Comparison of ENCODE assay signal across 8 cellular contexts in genomic region chr7:18570890-18571478, GRCh38.
DNase-seq lines count a peak whose midpoint lies in the region; ATAC-seq and TF ChIP-seq lines count a peak whose summit lies in the region.

No MANE protein-coding gene starts in this region.

- H3K4me1 ChIP-seq in lung (ENCODE audit: control insufficient read depth in 2 of 2, insufficient read depth in 2 of 2, low read length in 2 of 2) (peaks cover 0 to 2% of the 10 kb centered on the region in 2 donors), colonic mucosa (no peaks in the 10 kb centered on the region)

- in situ Hi-C loops in astrocyte of the spinal cord (cut with HindIII; ENCODE audit: low sequenced_read_pairs): no loop called here

- H3K4me3 ChIP-seq in astrocyte of the spinal cord (ENCODE audit: low read depth, low read length) (no peak overlapping the region), lung (no peak overlapping the region), colonic mucosa (no peak overlapping the region)

- 64 to 76% methylated on average over 3 of the region's 3 CpGs for WGBS in lung, 2 donors

- no peak overlapping the region for H3K27ac ChIP-seq in lung (ENCODE audit: low read depth in 1 of 2, low read length in 1 of 2)
- no peak overlapping the region for H3K27ac ChIP-seq in colonic mucosa

- intact Hi-C loops in colonic mucosa (cut with DNase I): loop anchor here (5.0 kb wide), 1 partner anchor 214 kb away; no protein-coding TSS in a partner anchor

- H3K9me3 ChIP-seq in lung (ENCODE audit: control insufficient read depth in 2 of 2, insufficient read depth in 1 of 2, low read length in 1 of 2): no peaks in the 10 kb centered on the region
- no peaks in the 10 kb centered on the region for H3K9me3 ChIP-seq in colonic mucosa

- H3K27me3 Mint-ChIP-seq in T-helper 2 cell treated with Interferon-gamma antibody and Interleukin-4, amounts not matched to agents 5 μg/mL and 100 μg/mL, for 36 hours (ENCODE audit: low read depth): no peaks in the 10 kb centered on the region

- no peaks in the 10 kb centered on the region for H3K9me3 Mint-ChIP-seq in T-helper 2 cell treated with Interferon-gamma antibody and Interleukin-4, amounts not matched to agents 5 μg/mL and 100 μg/mL, for 36 hours

- H3K4me3 Mint-ChIP-seq in T-helper 2 cell treated with Interferon-gamma antibody and Interleukin-4, amounts not matched to agents 5 μg/mL and 100 μg/mL, for 36 hours: no peak overlapping the region

- H3K36me3 ChIP-seq in lung (ENCODE audit: control insufficient read depth in 2 of 2, insufficient read depth in 2 of 2, low read length in 2 of 2) (no peaks in the 10 kb centered on the region), colonic mucosa (no peaks in the 10 kb centered on the region)

- H3K27me3 ChIP-seq in lung (ENCODE audit: control insufficient read depth, insufficient read depth) (no peaks in the 10 kb centered on the region), colonic mucosa (no peaks in the 10 kb centered on the region)

- no peaks in the 10 kb centered on the region for H3K36me3 Mint-ChIP-seq in T-helper 2 cell treated with Interferon-gamma antibody and Interleukin-4, amounts not matched to agents 5 μg/mL and 100 μg/mL, for 36 hours (ENCODE audit: low read depth)

- H3K27ac Mint-ChIP-seq in T-helper 2 cell treated with Interferon-gamma antibody and Interleukin-4, amounts not matched to agents 5 μg/mL and 100 μg/mL, for 36 hours: no peak overlapping the region

- DNase-seq in Daoy (ENCODE audit: low read depth) (peak; percentile 45), NCI-H1105 treated with DMSO at 0.1 percent for 48 hours (lab: John Stamatoyannopoulos, UW) (peak; percentile 66), astrocyte of the spinal cord (ENCODE audit: low read depth, low spot score) (peak; percentile 71), lung (ENCODE audit: low spot score) (no peak), colonic mucosa (no peak), mesenteric fat pad (ENCODE audit: low spot score) (no peak)
- DNase-seq in T-helper 2 cell treated with Interferon-gamma antibody and Interleukin-4, amounts not matched to agents 5 μg/mL and 100 μg/mL, for 36 hours (ENCODE audit: low spot score): no peak

- no peaks in the 10 kb centered on the region for H3K4me1 Mint-ChIP-seq in T-helper 2 cell treated with Interferon-gamma antibody and Interleukin-4, amounts not matched to agents 5 μg/mL and 100 μg/mL, for 36 hours (ENCODE audit: low read depth)

- ATAC-seq in lung (ENCODE audit: insufficient read depth, low FRiP score) (no peak), GM21360 (IDR thresholded peaks at IDR 0.05; ENCODE audit: unreplicated experiment) (no peak)

- TF ChIP-seq CTCF in astrocyte of the spinal cord (IDR thresholded peaks at IDR 0.05; ENCODE audit: low read depth, low read length) (peak; percentile 51), lung (IDR thresholded peaks at IDR 0.05; ENCODE audit: control extremely low read depth, extremely low read depth) (peak; percentile 24), colonic mucosa (IDR thresholded peaks at IDR 0.05) (no peak)

- no peak overlapping the region for H3K9ac ChIP-seq in colonic mucosa (ENCODE audit: low read depth in 2 of 2, low read length in 2 of 2)

Comparison
In these comparisons a context has a peak if more than half of its experiments do, and no peak if none do; other contexts are left out.
1. DNase-seq: peak in Daoy (single experiment), NCI-H1105 treated with DMSO at 0.1 percent for 48 hours (single experiment) and astrocyte of the spinal cord (single experiment); none in lung (single experiment), colonic mucosa (single experiment), T-helper 2 cell treated with Interferon-gamma antibody and Interleukin-4, amounts not matched to agents 5 μg/mL and 100 μg/mL, for 36 hours (single experiment) and mesenteric fat pad (single experiment).